ENCODE assay signal across 9 cellular contexts in the genomic region with DNA sequence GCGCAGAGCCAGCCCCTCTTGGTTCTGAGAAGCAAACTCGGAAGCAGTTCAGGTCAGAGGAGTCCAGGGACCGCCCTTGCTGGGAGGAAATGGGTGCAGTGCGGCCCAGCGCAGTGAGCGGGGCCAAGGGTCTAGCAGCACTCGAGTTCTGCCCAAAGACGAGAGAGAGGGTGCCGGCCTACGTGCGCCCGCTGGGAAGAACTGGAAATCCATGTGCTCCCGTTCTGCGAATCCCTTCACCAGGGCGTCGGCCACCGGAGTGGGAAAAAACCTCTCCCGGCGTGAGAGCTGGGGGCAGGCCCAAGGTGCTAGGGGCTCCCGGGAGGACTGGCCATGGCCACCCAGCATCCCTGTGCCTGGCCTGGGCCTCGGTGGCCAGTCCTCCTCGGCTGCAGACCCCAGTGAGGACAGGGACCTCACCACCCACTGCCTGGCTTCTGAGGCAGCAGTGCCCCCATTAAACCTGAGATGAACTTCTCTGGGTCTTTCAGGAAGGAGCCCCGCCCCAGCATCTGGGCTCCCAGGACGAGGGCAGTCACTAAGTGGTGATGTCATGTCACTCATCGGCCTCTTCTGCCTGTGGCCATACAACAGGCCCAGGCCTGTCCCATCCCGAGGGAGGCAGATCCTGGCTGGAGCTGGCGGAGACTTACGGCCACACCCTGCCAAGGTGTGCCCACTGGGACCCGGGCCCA. TPM values are rescaled to one million over a fixed set of nuclear protein-coding genes. Genes with fewer than 3 reads are reported as not detected.
DNase-seq lines count a peak whose midpoint lies in the region; ATAC-seq, FAIRE-seq and TF ChIP-seq lines count a peak whose summit lies in the region.
"Had no signal": no experiment of that assay in that cellular context is flagged by ENCODE, and none has a peak within 500 bp of the region (broad histone marks: within the 10 kb centered on the region; RNA-seq: fewer than 3 reads in every experiment).

No MANE protein-coding gene starts in this region.

- H3K9ac ChIP-seq in mucosa of rectum (ENCODE audit: low read depth in 1 of 2, low read length in 2 of 2) = peak overlapping the region; percentile 3 to 73
- H3K9ac ChIP-seq in SK-N-SH = no peak overlapping the region

- no peaks in the 10 kb centered on the region for H3K27me3 Mint-ChIP-seq in CD4-positive, alpha-beta T cell
- H3K27me3 Mint-ChIP-seq in WTC11 (ENCODE audit: low read depth) = no peaks in the 10 kb centered on the region; the same call in 1 of the 2 replicates

- H3K36me3 Mint-ChIP-seq in CD4-positive, alpha-beta T cell (ENCODE audit: low read depth) = no peaks in the 10 kb centered on the region
- no peaks in the 10 kb centered on the region for H3K36me3 Mint-ChIP-seq in WTC11

- TF ChIP-seq EP300 in SK-N-SH (IDR thresholded peaks at IDR 0.05; ENCODE audit: borderline replicate concordance in 1 of 2, low read depth in 1 of 2, low read length in 1 of 2) = no peak

- H3K9me3 Mint-ChIP-seq in CD4-positive, alpha-beta T cell = no peaks in the 10 kb centered on the region
- no peaks in the 10 kb centered on the region for H3K9me3 Mint-ChIP-seq in WTC11

- H3K27ac ChIP-seq in CD4-positive, alpha-beta T cell (ENCODE audit: low read depth, low read length) = peak overlapping the region; percentile 69
- H3K27ac ChIP-seq in KOPT-K1 (ENCODE audit: low read depth, low read length, poor library complexity, severe bottlenecking) (peak overlapping the region; percentile 86), mucosa of rectum (ENCODE audit: low read depth in 2 of 2, low read length in 2 of 2) (peak overlapping the region; percentile 79 to 80), SK-N-SH (ENCODE audit: low read depth in 2 of 2, low read length in 1 of 2) (no peak overlapping the region; a peak in 1 of 4 replicates)
- H3K27ac ChIP-seq in effector memory CD4-positive, alpha-beta T cell (ENCODE audit: insufficient read depth, low read length, poor library complexity, severe bottlenecking) = no peak overlapping the region

- no peak for TF ChIP-seq POLR2A in H54 (IDR thresholded peaks at IDR 0.05; ENCODE audit: low read depth, low read length)

- TF ChIP-seq RAD21 in SK-N-SH (IDR thresholded peaks at IDR 0.05; ENCODE audit: low read length) = no peak

- H3K4me3 ChIP-seq in mucosa of rectum (ENCODE audit: low read length in 2 of 2) = peak overlapping the region in 1 of 2 donors; percentile 64
- H3K4me3 ChIP-seq in SK-N-SH (ENCODE audit: low read depth in 2 of 2, low read length in 1 of 2) = no peak overlapping the region
- no peak overlapping the region for H3K4me3 ChIP-seq in effector memory CD4-positive, alpha-beta T cell (ENCODE audit: insufficient read depth, low read depth, low read length, poor library complexity, severe bottlenecking)

- no peak for TF ChIP-seq CTCF in CD4-positive, alpha-beta T cell (IDR thresholded peaks at IDR 0.05)
- TF ChIP-seq CTCF in WTC11 (IDR thresholded peaks at IDR 0.05) = no peak
- TF ChIP-seq CTCF in SK-N-SH (IDR thresholded peaks at IDR 0.05) = no peak

- H3K9me2 ChIP-seq in SK-N-SH = no peaks in the 10 kb centered on the region

- POLR2A ChIA-PET in CD4-positive, alpha-beta T cell (lab: Charles Lee) = interaction anchor here (1.1 to 6.0 kb wide), 3 partner anchors 9 to 118 kb away, joined by 3 to 50 read pairs (median 10); a partner anchor contains a TSS
- POLR2A ChIA-PET in WTC11 (lab: Charles Lee) = no interaction called here
- POLR2A ChIA-PET in SK-N-SH (lab: Yijun Ruan, JAX) = no interaction called here

- peaks cover 6% of the 10 kb centered on the region for H3F3A ChIP-seq in SK-N-SH (replicated peaks; ENCODE audit: insufficient read depth)

- H3K79me2 ChIP-seq in SK-N-SH (ENCODE audit: insufficient read depth) = no peaks in the 10 kb centered on the region

- H2AFZ ChIP-seq in SK-N-SH (ENCODE audit: low read depth) = no peak overlapping the region

- no peak for FAIRE-seq in H54 (lab: Jason Lieb, UNC)
- FAIRE-seq: islet of Langerhans had no signal

- WGBS in SK-N-SH (ENCODE audit: low lambda C conversion rate) = 93% methylated on average over 13 of the region's 29 CpGs

- H3K4me2 ChIP-seq in SK-N-SH = no peak overlapping the region

- H3K4me1 ChIP-seq in mucosa of rectum (ENCODE audit: control insufficient read depth in 2 of 2, insufficient read depth in 2 of 2, low read length in 2 of 2) (peaks cover 46 to 50% of the 10 kb centered on the region in 2 donors), SK-N-SH (ENCODE audit: control insufficient read depth in 1 of 2, insufficient read depth in 2 of 2, low read depth in 1 of 2, low read length in 1 of 2) (peaks cover 36 to 53% of the 10 kb centered on the region in 2 experiments; a peak in 3 of 4 replicates)
- peaks cover 44% of the 10 kb centered on the region for H3K4me1 ChIP-seq in effector memory CD4-positive, alpha-beta T cell (ENCODE audit: control insufficient read depth, insufficient read depth, low read length, poor library complexity, severe bottlenecking)

- ATAC-seq in CD4-positive, alpha-beta T cell (ENCODE audit: poor library complexity) = no peak
- ATAC-seq in WTC11 = no peak

- CTCF ChIA-PET in CD4-positive, alpha-beta T cell (lab: Charles Lee) = interaction anchor here (1.2 to 1.6 kb wide), 2 partner anchors 12 to 18 kb away, joined by 3 to 4 read pairs; no protein-coding TSS in a partner anchor
- CTCF ChIA-PET in WTC11 (lab: Charles Lee) (interaction anchor here (1.5 to 2.1 kb wide), 2 partner anchors 10 to 30 kb away, joined by 5 read pairs; no protein-coding TSS in a partner anchor), SK-N-SH (lab: Yijun Ruan, JAX) (interaction anchor here (0.6 to 1.5 kb wide), 6 partner anchors 10 to 279 kb away, joined by 3 to 4 read pairs (median 3); no protein-coding TSS in a partner anchor)

- H3K27ac Mint-ChIP-seq in CD4-positive, alpha-beta T cell = peak overlapping the region; percentile 88
- peak overlapping the region; percentile 57; the same call in 1 of the 2 replicates for H3K27ac Mint-ChIP-seq in WTC11

- H3K4me3 Mint-ChIP-seq in CD4-positive, alpha-beta T cell = peak overlapping the region; percentile 89
- H3K4me3 Mint-ChIP-seq in WTC11 = no peak overlapping the region

- H3K4me1 Mint-ChIP-seq in CD4-positive, alpha-beta T cell (ENCODE audit: low read depth) = peaks cover 64% of the 10 kb centered on the region
- H3K4me1 Mint-ChIP-seq in WTC11 = peaks cover 63% of the 10 kb centered on the region

- no peak for DNase-seq in CD4-positive, alpha-beta T cell
- no peak for DNase-seq in WTC11 (ENCODE audit: low spot score)
- no peak for DNase-seq in Ammon's horn (ENCODE audit: low spot score)
- no peak for DNase-seq in H54 (ENCODE audit: insufficient read length, low spot score)
- no peak for DNase-seq in SK-N-SH
- no peak for DNase-seq in effector memory CD4-positive, alpha-beta T cell

- H4K20me1 ChIP-seq in SK-N-SH (ENCODE audit: insufficient read depth) = no peaks in the 10 kb centered on the region

- H3K27me3 ChIP-seq in CD4-positive, alpha-beta T cell (ENCODE audit: control insufficient read depth, insufficient read depth, low read length) = no peaks in the 10 kb centered on the region
- no peaks in the 10 kb centered on the region for H3K27me3 ChIP-seq in mucosa of rectum (ENCODE audit: control insufficient read depth in 2 of 2, insufficient read depth in 2 of 2, low read length in 2 of 2)
- H3K27me3 ChIP-seq in SK-N-SH (ENCODE audit: insufficient read depth) = no peaks in the 10 kb centered on the region
- no peaks in the 10 kb centered on the region for H3K27me3 ChIP-seq in effector memory CD4-positive, alpha-beta T cell (replicated peaks; ENCODE audit: control insufficient read depth, insufficient read depth, low read length, poor library complexity, severe bottlenecking)

- H3K36me3 ChIP-seq in KOPT-K1 (ENCODE audit: insufficient read depth, low read length) = no peaks in the 10 kb centered on the region
- no peaks in the 10 kb centered on the region for H3K36me3 ChIP-seq in mucosa of rectum (ENCODE audit: control insufficient read depth in 2 of 2, insufficient read depth in 2 of 2, low read length in 2 of 2)
- no peaks in the 10 kb centered on the region for H3K36me3 ChIP-seq in SK-N-SH (replicated peaks in 1 of 2; ENCODE audit: control insufficient read depth in 1 of 2, insufficient read depth in 2 of 2, low read length in 1 of 2)
- no peaks in the 10 kb centered on the region for H3K36me3 ChIP-seq in effector memory CD4-positive, alpha-beta T cell (ENCODE audit: control insufficient read depth, insufficient read depth, low read length)

- no peaks in the 10 kb centered on the region for H3K9me3 ChIP-seq in CD4-positive, alpha-beta T cell (ENCODE audit: control insufficient read depth, low read length)
- H3K9me3 ChIP-seq in KOPT-K1 (ENCODE audit: insufficient read depth, low read length, poor library complexity, severe bottlenecking) (no peaks in the 10 kb centered on the region), mucosa of rectum (ENCODE audit: control insufficient read depth in 2 of 2, low read length in 2 of 2) (no peaks in the 10 kb centered on the region), SK-N-SH (no peaks in the 10 kb centered on the region)
- H3K9me3 ChIP-seq in effector memory CD4-positive, alpha-beta T cell (ENCODE audit: control insufficient read depth, low read length) = no peaks in the 10 kb centered on the region

- intact Hi-C loops in CD4-positive, alpha-beta T cell (cut with DNase I, micrococcal nuclease) = no loop called here

TF ChIP-seq in SK-N-SH, 30 proteins besides CTCF, POLR2A, EP300 and RAD21 (continues in another document):
- TF ChIP-seq GABPA (IDR thresholded peaks at IDR 0.05; ENCODE audit: low read depth) = no peak
- TF ChIP-seq MXI1 (IDR thresholded peaks at IDR 0.05; ENCODE audit: low read depth, low read length) = no peak
- no peak for TF ChIP-seq SMC3 (IDR thresholded peaks at IDR 0.05; ENCODE audit: low read depth, low read length)
- no peak for TF ChIP-seq FOSL2 (IDR thresholded peaks at IDR 0.05; ENCODE audit: borderline replicate concordance, low read depth)

RNA-seq across cellular contexts. Expression of a gene that starts 10.6 kb away (rescaled TPM):
- 1 to 10 TPM; 6.5 to 7.9 TPM for total RNA-seq in CD4-positive, alpha-beta T cell
- total RNA-seq in WTC11 (2021) = 39.4 to 41.0 TPM (median 39.5 TPM) in 3 replicates
- 22.1 and 25.9 TPM in 2 replicates for polyA plus RNA-seq in SK-N-SH (2012; rRNA removed)
- polyA plus RNA-seq in SK-N-SH (2012; cell fraction: cytosol; rRNA removed) = 14.6 and 21.9 TPM in 2 replicates
- polyA plus RNA-seq in SK-N-SH (2012; cell fraction: nucleus; rRNA removed) = 31.1 and 36.2 TPM in 2 replicates

RNA-seq across cellular contexts. Expression of a gene that starts 13.0 kb away (rescaled TPM):
- 1 to 10 TPM; 2.1 to 2.7 TPM for total RNA-seq in CD4-positive, alpha-beta T cell
- 14.1 to 17.1 TPM (median 14.5 TPM) in 3 replicates for total RNA-seq in WTC11 (2021)
- polyA plus RNA-seq in SK-N-SH (2012; rRNA removed) = 18.4 and 22.1 TPM in 2 replicates
- polyA plus RNA-seq in SK-N-SH (2012; cell fraction: cytosol; rRNA removed) = 11.0 and 14.6 TPM in 2 replicates
- 32.2 and 32.4 TPM in 2 replicates for polyA plus RNA-seq in SK-N-SH (2012; cell fraction: nucleus; rRNA removed)

Comparison
In these comparisons a context has a peak if more than half of its experiments do, and no peak if none do; other contexts are left out.
1. H3K27ac ChIP-seq: peak in CD4-positive, alpha-beta T cell (single experiment), KOPT-K1 (single experiment) and mucosa of rectum (2 of 2); none in SK-N-SH (0 of 2) and effector memory CD4-positive, alpha-beta T cell (single experiment).